In genomic region chr9:114288233-114289051, GRCh38 we compare ENCODE assay signal across 12 cellular contexts. TPM values are rescaled to one million over a fixed set of nuclear protein-coding genes. Genes with fewer than 3 reads are reported as not detected.
DNase-seq lines count a peak whose midpoint lies in the region; ATAC-seq and TF ChIP-seq lines count a peak whose summit lies in the region.
"Had no signal": no experiment of that assay in that cellular context is flagged by ENCODE, and none has a peak within 500 bp of the region (broad histone marks: within the 10 kb centered on the region; RNA-seq: fewer than 3 reads in every experiment).

No MANE protein-coding gene starts in this region.

- H3K4me2 ChIP-seq in IMR-90 (ENCODE audit: low read depth, low read length) = no peak overlapping the region

- peak overlapping the region; percentile 88 for H3K14ac ChIP-seq in IMR-90 (replicated peaks; ENCODE audit: low read depth, low read length)

- dilution Hi-C loops in IMR-90 (cut with HindIII; ENCODE audit: low sequenced_read_pairs, unreplicated experiment) = no loop called here

- no TSS peak for BruUV-seq in IMR-90 (replicated peaks; lab: Mats Ljungman, UMichigan)

- peak; percentile 32 for TF ChIP-seq RAD21 in IMR-90 (IDR thresholded peaks at IDR 0.05; ENCODE audit: low read length)

- H3K4me3 ChIP-seq in AG04449 (ENCODE audit: low read depth, low read length) (no peak overlapping the region), IMR-90 (ENCODE audit: insufficient read depth, low read depth, low read length) (no peak overlapping the region), mucosa of descending colon (no peak overlapping the region)

- no peak overlapping the region for H3K27ac ChIP-seq in IMR-90 (ENCODE audit: insufficient read depth, low read length)

- intact Hi-C loops in IMR-90 (cut with micrococcal nuclease) = no loop called here
- intact Hi-C loops in mucosa of descending colon (cut with DNase I, micrococcal nuclease) = loop anchor here in 1 of 2 donors (5.0 kb wide), 1 partner anchor 136 kb away; no protein-coding TSS in a partner anchor

- peak overlapping the region; percentile 21; the same call in 1 of the 3 replicates for H2BK15ac ChIP-seq in IMR-90 (ENCODE audit: low read depth, low read length)

- H4K20me1 ChIP-seq in IMR-90 (ENCODE audit: insufficient read depth, low read length) = no peaks in the 10 kb centered on the region

- TF ChIP-seq CTCF in AG04449 (IDR thresholded peaks at IDR 0.05; ENCODE audit: insufficient read depth, low read length, missing control alignments) = peak; percentile 21
- peak; percentile 16; the same call in 1 of the 2 replicates for TF ChIP-seq CTCF in IMR-90 (conservative IDR thresholded peaks at IDR 0.05; ENCODE audit: low read depth, low read length)
- TF ChIP-seq CTCF in mucosa of descending colon (IDR thresholded peaks at IDR 0.05) = no peak

- H2BK120ac ChIP-seq in IMR-90 (ENCODE audit: low read depth, low read length) = peak overlapping the region; percentile 93

- H3K9me1 ChIP-seq in IMR-90 (ENCODE audit: insufficient read depth, low read length) = peaks cover 23% of the 10 kb centered on the region

- H2BK20ac ChIP-seq in IMR-90 (ENCODE audit: low read depth, low read length) = peak overlapping the region; percentile 92

- peak overlapping the region; percentile 79 for H2AFZ ChIP-seq in IMR-90 (replicated peaks; ENCODE audit: low read length, poor library complexity)

- peak overlapping the region; percentile 86 for H4K91ac ChIP-seq in IMR-90 (ENCODE audit: insufficient read depth, low read depth, low read length)

- POLR2A ChIA-PET in AG04449 (lab: Yijun Ruan, JAX) (interaction anchor here (0.5 to 1.1 kb wide), 2 partner anchors 40 to 130 kb away, joined by 3 read pairs; no protein-coding TSS in a partner anchor), IMR-90 (lab: Charles Lee; ENCODE audit: unreplicated experiment) (no interaction called here)

- no peaks in the 10 kb centered on the region for H3K27me3 ChIP-seq in IMR-90 (ENCODE audit: control insufficient read depth, insufficient read depth, low read length)

- H3K36me3 ChIP-seq in IMR-90 (ENCODE audit: control insufficient read depth, insufficient read depth, low read length) (peaks cover 11% of the 10 kb centered on the region), mucosa of descending colon (ENCODE audit: low read depth) (no peaks in the 10 kb centered on the region)

- in situ Hi-C loops in IMR-90 (cut with MboI; ENCODE audit: low sequenced_read_pairs) = loop anchor here (5.0 kb wide), 1 partner anchor 126 kb away; no protein-coding TSS in a partner anchor

- H3K79me1 ChIP-seq in IMR-90 (ENCODE audit: low read depth in 1 of 2, low read length in 2 of 2) = peaks cover 0 to 18% of the 10 kb centered on the region in 2 experiments; a peak in 2 of 4 replicates

- H2AK9ac ChIP-seq in IMR-90 (replicated peaks; ENCODE audit: low read depth, low read length, poor library complexity) = peak overlapping the region; percentile 56

- peak overlapping the region; percentile 8; the same call in 1 of the 2 replicates for H4K5ac ChIP-seq in IMR-90 (ENCODE audit: low read depth, low read length)

- H3K23ac ChIP-seq in IMR-90 (ENCODE audit: low read depth, low read length) = peak overlapping the region; percentile 62; the same call in 1 of the 2 replicates

- H3K4ac ChIP-seq in IMR-90 (ENCODE audit: low read depth, low read length) = peak overlapping the region; percentile 93

- 55% methylated on average over 8 of the region's 23 CpGs; no CpG with 5 or more reads in 1 of the 2 experiments for WGBS in IMR-90 (ENCODE audit: extremely low coverage in 2 of 2, insufficient read length in 1 of 2), 2 experiments

- H3K18ac ChIP-seq in IMR-90 (ENCODE audit: low read depth, low read length) = no peak overlapping the region

- ATAC-seq in IMR-90 (ENCODE audit: low read depth) (peak; percentile 45), mucosa of descending colon (peak; percentile 26), HG03432 (IDR thresholded peaks at IDR 0.05; ENCODE audit: unreplicated experiment) (no peak), HG03108 (IDR thresholded peaks at IDR 0.05; ENCODE audit: unreplicated experiment) (no peak)

- H3K9ac ChIP-seq in IMR-90 (ENCODE audit: low read depth, low read length) = no peak overlapping the region

- peak overlapping the region; percentile 76 for H2AK5ac ChIP-seq in IMR-90 (ENCODE audit: low read depth, low read length)

- H3K9me3 ChIP-seq in IMR-90 (ENCODE audit: control insufficient read depth, insufficient read depth, low read length) = no peaks in the 10 kb centered on the region
- H3K9me3 ChIP-seq in mucosa of descending colon = no peaks in the 10 kb centered on the region

- H3K4me1 ChIP-seq in IMR-90 (ENCODE audit: control insufficient read depth, insufficient read depth, low read length) (peaks cover 19% of the 10 kb centered on the region), mucosa of descending colon (ENCODE audit: low read depth) (no peaks in the 10 kb centered on the region)

- H2BK5ac ChIP-seq in IMR-90 (ENCODE audit: low read depth, low read length, poor library complexity, severe bottlenecking) = peak overlapping the region; percentile 55

- TF ChIP-seq POLR2A in IMR-90 (IDR thresholded peaks at IDR 0.05; ENCODE audit: low read depth, low read length) = no peak

- CTCF ChIA-PET in AG04449 (lab: Yijun Ruan, JAX) (interaction anchor here (1.1 to 18.7 kb wide), 14 partner anchors 9 to 205 kb away, joined by 3 to 686 read pairs (median 6); partner anchors contain the start of gene COL27A1), IMR-90 (lab: Yijun Ruan, JAX) (interaction anchor here (0.6 to 2.0 kb wide), 6 partner anchors 20 to 206 kb away, joined by 3 to 10 read pairs (median 4); partner anchors contain the start of gene COL27A1)

- no peak overlapping the region for H3K56ac ChIP-seq in IMR-90 (ENCODE audit: extremely low read depth, insufficient read depth, low read length)

- peak overlapping the region in 1 of 2 experiments; percentile 84; a peak in 1 of 4 replicates for H4K8ac ChIP-seq in IMR-90 (ENCODE audit: low read depth in 2 of 2, low read length in 2 of 2)

- DNase-seq in AG04449 (ENCODE audit: low read depth, low spot score) (peak; percentile 51), IMR-90 (peak; percentile 86), dermis blood vessel endothelial cell (peak; percentile 39), mucosa of descending colon (peak in 1 of 3 donors; percentile 28), NCI-H446 treated with DMSO at 0.1 percent for 48 hours (lab: John Stamatoyannopoulos, UW) (no peak), SKM-1 (lab: John Stamatoyannopoulos, UW; ENCODE audit: unreplicated experiment) (no peak)
- DNase-seq: activated gamma-delta T cell treated with Interleukin-2 at 50 U/mL for 16 hours had no signal

TF ChIP-seq in IMR-90, 13 proteins besides CTCF, POLR2A, EP300 and RAD21:
- peak; percentile 32; the same call in 1 of the 2 replicates for TF ChIP-seq SMC3 (IDR thresholded peaks at IDR 0.05; ENCODE audit: low read depth, low read length)
- TF ChIP-seq RFX5 (IDR thresholded peaks at IDR 0.05; ENCODE audit: low read depth, low read length) = no peak
- TF ChIP-seq RCOR1 (IDR thresholded peaks at IDR 0.05; ENCODE audit: insufficient replicate concordance, low read length) = peak; percentile 43
- no peak for TF ChIP-seq CEBPB (IDR thresholded peaks at IDR 0.05; ENCODE audit: low read depth, low read length)
- TF ChIP-seq CHD1 (IDR thresholded peaks at IDR 0.05; ENCODE audit: low read depth, low read length) = 0 out of 2 replicates have a peak, but pooled peaks have one; percentile 62
- 0 out of 2 replicates have a peak, but pooled peaks have one; percentile 9 for TF ChIP-seq MAFK (IDR thresholded peaks at IDR 0.05; ENCODE audit: low read depth, low read length)
- TF ChIP-seq NFE2L2 (IDR thresholded peaks at IDR 0.05; ENCODE audit: low read depth, low read length) = peak; percentile 57; the same call in 1 of the 2 replicates
- peak; percentile 45; the same call in 1 of the 2 replicates for TF ChIP-seq MAZ (IDR thresholded peaks at IDR 0.05; ENCODE audit: borderline replicate concordance, low read depth, low read length)
- no peak for TF ChIP-seq MXI1 (IDR thresholded peaks at IDR 0.05; ENCODE audit: borderline replicate concordance, low read depth, low read length)
- no peak for TF ChIP-seq BHLHE40 (IDR thresholded peaks at IDR 0.05; ENCODE audit: low read depth, low read length)
- 0 out of 2 replicates have a peak, but pooled peaks have one; percentile 18 for TF ChIP-seq FOS (IDR thresholded peaks at IDR 0.05; ENCODE audit: low read depth, low read length)

RNA-seq across cellular contexts. Expression of gene ORM1, which starts 34.5 kb away (rescaled TPM):
- 0.18 TPM in 1 of 2 replicates, not detected in the other for total RNA-seq in IMR-90 (2012; rRNA removed)
- 0.30 TPM in 1 of 2 replicates, not detected in the other for polyA plus RNA-seq in IMR-90 (2012; rRNA removed)
- polyA plus RNA-seq in IMR-90 (2012; cell fraction: cytosol; rRNA removed) = 0.11 and 0.26 TPM in 2 replicates
- 0.11 TPM in 1 of 2 replicates, not detected in the other for polyA plus RNA-seq in IMR-90 (2012; cell fraction: nucleus; rRNA removed; ENCODE audit: low replicate concordance)
- not detected in 2 replicates for total RNA-seq in dermis blood vessel endothelial cell
- 1 to 10 TPM in 1 of 3 donors, not detected in 2; 2.8 TPM for total RNA-seq in mucosa of descending colon
- total RNA-seq: glomerular endothelial cell, SK-MEL-5 had no signal

RNA-seq across cellular contexts. Expression of gene ORM2, which starts 41.2 kb away (rescaled TPM):
- total RNA-seq in IMR-90 (2012; rRNA removed) = not detected in 2 replicates
- not detected in 2 replicates for polyA plus RNA-seq in IMR-90 (2012; rRNA removed)
- not detected in 2 replicates for polyA plus RNA-seq in IMR-90 (2012; cell fraction: cytosol; rRNA removed)
- not detected in 2 replicates for polyA plus RNA-seq in IMR-90 (2012; cell fraction: nucleus; rRNA removed; ENCODE audit: low replicate concordance)
- not detected in 2 replicates for total RNA-seq in dermis blood vessel endothelial cell
- 1 to 10 TPM in 1 of 3 donors, not detected in 2; 1.0 TPM for total RNA-seq in mucosa of descending colon
- total RNA-seq: glomerular endothelial cell, SK-MEL-5, urinary bladder had no signal

Comparison
In these comparisons a context has a peak if more than half of its experiments do, and no peak if none do; other contexts are left out.
1. DNase-seq: peak in AG04449 (single experiment), IMR-90 (single experiment) and dermis blood vessel endothelial cell (single experiment); none in NCI-H446 treated with DMSO at 0.1 percent for 48 hours (single experiment) and SKM-1 (single experiment).
2. ATAC-seq: peak in IMR-90 (single experiment) and mucosa of descending colon (single experiment); none in HG03432 (single experiment) and HG03108 (single experiment).